Comparison of ENCODE assay signal across 22 cellular contexts in the genomic region with DNA sequence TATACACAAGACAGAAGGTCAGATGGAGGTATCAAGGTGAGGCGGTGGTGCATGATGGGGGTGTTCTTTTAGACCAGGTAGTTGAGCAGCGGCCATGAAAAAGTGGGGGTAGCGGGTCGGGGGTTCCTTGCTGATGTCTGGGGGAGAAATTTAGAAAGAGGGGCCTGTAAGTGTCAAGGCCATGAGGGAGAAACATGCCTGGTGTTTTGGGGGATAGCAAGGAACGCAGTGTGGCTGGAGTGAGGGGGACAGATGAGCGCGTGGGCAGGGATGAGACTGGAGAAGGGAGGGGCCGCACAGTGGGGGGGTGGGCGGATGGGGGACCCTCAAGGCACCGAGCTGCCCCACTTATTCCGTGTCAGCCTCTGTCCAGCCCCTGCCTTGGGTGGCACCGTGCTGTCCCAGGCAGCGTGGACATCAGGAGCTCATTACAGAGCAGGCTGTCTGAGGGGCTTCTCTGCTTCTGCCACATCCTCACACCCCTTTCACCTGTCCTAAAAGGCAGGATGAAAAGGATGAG.
"Had no signal": no experiment of that assay in that cellular context is flagged by ENCODE, and none has a peak within 500 bp of the region (broad histone marks: within the 10 kb centered on the region; RNA-seq: fewer than 3 reads in every experiment).

No MANE protein-coding gene starts in this region.

- H3K9me3 Mint-ChIP-seq: activated B cell treated with CpG ODN at 0.5 μM for 24 hours; activated naive CD4-positive, alpha-beta T cell treated with anti-CD3 and anti-CD28 coated beads, Interleukin-2, amount 10 ng/mL, durations not matched to agents 7 days and 5 days; activated T-cell treated with anti-CD3 and anti-CD28 coated beads, Interleukin-2, amount 50 U/mL, for 24 hours; activated T-helper 2 cell treated with anti-CD3 and anti-CD28 coated beads, Interferon-gamma antibody, Interleukin-2, Interleukin-4, amounts not matched to agents 10 μg/mL and 5 μg/mL and 100 μg/mL, durations not matched to agents 14 hours and 24 hours and 36 hours; naive B cell; neural progenitor cell; stimulated activated effector memory CD8-positive, alpha-beta T cell treated with anti-CD3 and anti-CD28 coated beads, Interleukin-12 subunit alpha, Interleukin-12 subunit beta, amount 100 ng/mL, for 72 hours; stimulated activated naive CD8-positive, alpha-beta T cell treated with anti-CD3 and anti-CD28 coated beads, Interleukin-15, amount 100 ng/mL, for 72 hours had no signal

- H3K4me1 Mint-ChIP-seq: activated CD4-positive, alpha-beta T cell treated with anti-CD3 and anti-CD28 coated beads for 36 hours had no signal

- H3K4me3 ChIP-seq: neural progenitor cell, tibial artery, uterus had no signal

- H3K9me3 ChIP-seq: tibial artery, uterus had no signal

- H3K4me3 Mint-ChIP-seq: activated B cell treated with CpG ODN at 0.5 μM for 24 hours; activated CD4-positive, alpha-beta T cell treated with anti-CD3 and anti-CD28 coated beads for 36 hours; activated naive CD4-positive, alpha-beta T cell treated with anti-CD3 and anti-CD28 coated beads, Interleukin-2, amount 10 ng/mL, durations not matched to agents 7 days and 5 days; activated T-cell treated with anti-CD3 and anti-CD28 coated beads, Interleukin-2, amount 50 U/mL, for 24 hours; naive B cell; stimulated activated effector memory CD8-positive, alpha-beta T cell treated with anti-CD3 and anti-CD28 coated beads, Interleukin-12 subunit alpha, Interleukin-12 subunit beta, amount 100 ng/mL, for 72 hours; stimulated activated naive CD8-positive, alpha-beta T cell treated with anti-CD3 and anti-CD28 coated beads, Interleukin-15, amount 100 ng/mL, for 72 hours had no signal

- H3K36me3 Mint-ChIP-seq: activated naive CD4-positive, alpha-beta T cell treated with anti-CD3 and anti-CD28 coated beads, Interleukin-2, amount 10 ng/mL, durations not matched to agents 7 days and 5 days; naive B cell; neural progenitor cell; stimulated activated effector memory CD8-positive, alpha-beta T cell treated with anti-CD3 and anti-CD28 coated beads, Interleukin-12 subunit alpha, Interleukin-12 subunit beta, amount 100 ng/mL, for 72 hours had no signal

- H3K27me3 ChIP-seq: tibial artery, uterus had no signal

- H2AFZ ChIP-seq: neural progenitor cell had no signal

- H3K4me2 ChIP-seq: neural progenitor cell had no signal

- H3K27ac Mint-ChIP-seq: activated B cell treated with CpG ODN at 0.5 μM for 24 hours; activated CD4-positive, alpha-beta T cell treated with anti-CD3 and anti-CD28 coated beads for 36 hours; activated naive CD4-positive, alpha-beta T cell treated with anti-CD3 and anti-CD28 coated beads, Interleukin-2, amount 10 ng/mL, durations not matched to agents 7 days and 5 days; activated T-cell treated with anti-CD3 and anti-CD28 coated beads, Interleukin-2, amount 50 U/mL, for 24 hours; activated T-helper 2 cell treated with anti-CD3 and anti-CD28 coated beads, Interferon-gamma antibody, Interleukin-2, Interleukin-4, amounts not matched to agents 10 μg/mL and 5 μg/mL and 100 μg/mL, durations not matched to agents 14 hours and 24 hours and 36 hours; naive B cell; stimulated activated effector memory CD8-positive, alpha-beta T cell treated with anti-CD3 and anti-CD28 coated beads, Interleukin-12 subunit alpha, Interleukin-12 subunit beta, amount 100 ng/mL, for 72 hours; stimulated activated naive CD8-positive, alpha-beta T cell treated with anti-CD3 and anti-CD28 coated beads, Interleukin-15, amount 100 ng/mL, for 72 hours had no signal

- DNase-seq: activated B cell treated with CpG ODN at 0.5 μM for 24 hours; activated CD4-positive, alpha-beta T cell treated with anti-CD3 and anti-CD28 coated beads for 36 hours; activated CD4-positive, alpha-beta T cell treated with anti-CD3 and anti-CD28 coated beads, Interleukin-2, amount 50 U/mL, for 4 hours; activated CD8-positive, alpha-beta memory T cell treated with anti-CD3 and anti-CD28 coated beads for 24 hours; activated CD8-positive, alpha-beta memory T cell treated with anti-CD3 and anti-CD28 coated beads, Interleukin-2, amount 50 U/mL, for 4 hours; activated naive CD4-positive, alpha-beta T cell treated with anti-CD3 and anti-CD28 coated beads, Interleukin-2, amount 10 ng/mL, durations not matched to agents 7 days and 5 days; activated T-cell treated with anti-CD3 and anti-CD28 coated beads, Interleukin-2, amount 50 U/mL, for 24 hours; amygdala; caudate nucleus; effector memory CD4-positive, alpha-beta T cell; left cardiac atrium; mesendoderm; naive B cell; stimulated activated CD4-positive, alpha-beta T cell treated with anti-CD3 and anti-CD28 coated beads, Interleukin-1b, Interleukin-23, amount 100 ng/mL, for 48 hours; stimulated activated naive CD8-positive, alpha-beta T cell treated with anti-CD3 and anti-CD28 coated beads, Interleukin-15, amount 100 ng/mL, for 72 hours; T-helper 9 cell; uterus had no signal

- H3K27ac ChIP-seq: neural progenitor cell had no signal

- ATAC-seq: activated CD4-positive, alpha-beta T cell treated with anti-CD3 and anti-CD28 coated beads for 36 hours; esophagus mucosa; left cardiac atrium; stimulated activated effector memory CD8-positive, alpha-beta T cell treated with anti-CD3 and anti-CD28 coated beads, Interleukin-12 subunit alpha, Interleukin-12 subunit beta, amount 100 ng/mL, for 72 hours; stimulated activated naive CD8-positive, alpha-beta T cell treated with anti-CD3 and anti-CD28 coated beads, Interleukin-15, amount 100 ng/mL, for 72 hours had no signal

- H3K36me3 ChIP-seq: neural progenitor cell, tibial artery, uterus had no signal

- H3K9ac ChIP-seq: neural progenitor cell had no signal
